In genomic region chr10:4250497-4250887, GRCh38 we compare ENCODE assay signal across 13 cellular contexts.
DNase-seq lines count a peak whose midpoint lies in the region; ATAC-seq and TF ChIP-seq lines count a peak whose summit lies in the region.
"Had no signal": no experiment of that assay in that cellular context is flagged by ENCODE, and none has a peak within 500 bp of the region (broad histone marks: within the 10 kb centered on the region; RNA-seq: fewer than 3 reads in every experiment).

No MANE protein-coding gene starts in this region.

- H3K4me3 ChIP-seq in RWPE2 (ENCODE audit: severe bottlenecking) (no peak overlapping the region), upper lobe of right lung (no peak overlapping the region), mesenchymal stem cell (ENCODE audit: insufficient read depth in 1 of 2, low read depth in 1 of 2, low read length in 2 of 2) (no peak overlapping the region)
- H3K4me3 ChIP-seq: esophagus squamous epithelium, K562 had no signal

- H3K4me1 ChIP-seq in RWPE2 (ENCODE audit: insufficient read depth, poor library complexity, severe bottlenecking) (peaks cover 31% of the 10 kb centered on the region), upper lobe of right lung (no peaks in the 10 kb centered on the region), mesenchymal stem cell (ENCODE audit: control insufficient read depth, insufficient read depth, low read depth, low read length) (no peaks in the 10 kb centered on the region)

- DNase-seq in RWPE2 (ENCODE audit: low spot score) (no peak), upper lobe of right lung (no peak), HuH-7.5 (ENCODE audit: low spot score) (no peak), mesenchymal stem cell (no peak)
- no peak for DNase-seq in stimulated activated naive B cell treated with anti-CD40 and anti-IgM and Interleukin-4, amounts not matched to agents 10 μg/mL and 1 μg/mL and 100 μg/mL, for 72 hours
- DNase-seq: esophagus squamous epithelium; stimulated activated CD4-positive, alpha-beta T cell treated with anti-CD3 and anti-CD28 coated beads, Interleukin-2, amount 100 ng/mL, for 24 hours; stimulated activated naive CD4-positive, alpha-beta T cell had no signal

- H2BK15ac ChIP-seq in mesenchymal stem cell (ENCODE audit: low read depth, poor library complexity, severe bottlenecking): no peak overlapping the region

- no peak overlapping the region for H4K91ac ChIP-seq in mesenchymal stem cell (ENCODE audit: low read length)

- H2BK120ac ChIP-seq in mesenchymal stem cell (ENCODE audit: low read depth, low read length): no peak overlapping the region

- H3K4me2 ChIP-seq in mesenchymal stem cell (ENCODE audit: low read length, poor library complexity, severe bottlenecking): no peak overlapping the region

- WGBS in mesenchymal stem cell: 80% methylated on average over 1 of the region's 2 CpGs

- no peak overlapping the region for H3K23ac ChIP-seq in mesenchymal stem cell (ENCODE audit: low read length in 2 of 2)

- ATAC-seq in GM18508 (IDR thresholded peaks at IDR 0.05; ENCODE audit: insufficient read depth, unreplicated experiment) (peak; percentile 50), GM21423 (IDR thresholded peaks at IDR 0.05; ENCODE audit: unreplicated experiment) (peak; percentile 97), HG03060 (IDR thresholded peaks at IDR 0.05; ENCODE audit: low read depth, unreplicated experiment) (peak; percentile 91), RWPE2 (ENCODE audit: low read depth) (no peak), upper lobe of right lung (no peak)
- ATAC-seq in stimulated activated naive B cell treated with anti-CD40 and anti-IgM and Interleukin-4, amounts not matched to agents 10 μg/mL and 1 μg/mL and 100 μg/mL, for 72 hours (replicated peaks): no peak
- ATAC-seq: K562 had no signal

- peaks cover 14% of the 10 kb centered on the region in 2 donors for H3K4me1 Mint-ChIP-seq in stimulated activated naive B cell treated with anti-CD40 and anti-IgM and Interleukin-4, amounts not matched to agents 10 μg/mL and 1 μg/mL and 100 μg/mL, for 72 hours

- H3K9me3 Mint-ChIP-seq in stimulated activated naive B cell treated with anti-CD40 and anti-IgM and Interleukin-4, amounts not matched to agents 10 μg/mL and 1 μg/mL and 100 μg/mL, for 72 hours: peaks cover 1 to 4% of the 10 kb centered on the region in 2 donors

- peaks cover 0 to 9% of the 10 kb centered on the region in 2 donors for H3K27me3 Mint-ChIP-seq in stimulated activated naive B cell treated with anti-CD40 and anti-IgM and Interleukin-4, amounts not matched to agents 10 μg/mL and 1 μg/mL and 100 μg/mL, for 72 hours
- H3K27me3 Mint-ChIP-seq: activated naive CD8-positive, alpha-beta T cell had no signal

- TF ChIP-seq CTCF in RWPE2 (IDR thresholded peaks at IDR 0.05; ENCODE audit: poor library complexity, severe bottlenecking): no peak
- no peak for TF ChIP-seq CTCF in upper lobe of right lung (IDR thresholded peaks at IDR 0.05)

- intact Hi-C loops in upper lobe of right lung (cut with DNase I): no loop called here

- no peak overlapping the region for H3K14ac ChIP-seq in mesenchymal stem cell (ENCODE audit: low read length in 2 of 2)

- H3K36me3 Mint-ChIP-seq in stimulated activated naive B cell treated with anti-CD40 and anti-IgM and Interleukin-4, amounts not matched to agents 10 μg/mL and 1 μg/mL and 100 μg/mL, for 72 hours: no peaks in the 10 kb centered on the region
- H3K36me3 Mint-ChIP-seq: activated naive CD8-positive, alpha-beta T cell had no signal

- H2BK5ac ChIP-seq in mesenchymal stem cell (ENCODE audit: low read depth, low read length, poor library complexity, severe bottlenecking): no peak overlapping the region

- H3K36me3 ChIP-seq in RWPE2 (ENCODE audit: low read depth) (no peaks in the 10 kb centered on the region), upper lobe of right lung (no peaks in the 10 kb centered on the region), mesenchymal stem cell (ENCODE audit: control insufficient read depth in 1 of 2, insufficient read depth in 2 of 2, low read depth in 1 of 2, low read length in 2 of 2) (no peaks in the 10 kb centered on the region)
- H3K36me3 ChIP-seq: esophagus squamous epithelium had no signal

- H3K27ac Mint-ChIP-seq in stimulated activated naive B cell treated with anti-CD40 and anti-IgM and Interleukin-4, amounts not matched to agents 10 μg/mL and 1 μg/mL and 100 μg/mL, for 72 hours: no peak overlapping the region
- H3K27ac Mint-ChIP-seq: activated naive CD8-positive, alpha-beta T cell had no signal

- no peak overlapping the region for H3K4me3 Mint-ChIP-seq in stimulated activated naive B cell treated with anti-CD40 and anti-IgM and Interleukin-4, amounts not matched to agents 10 μg/mL and 1 μg/mL and 100 μg/mL, for 72 hours
- H3K4me3 Mint-ChIP-seq: activated naive CD8-positive, alpha-beta T cell had no signal

- no peaks in the 10 kb centered on the region for H3K79me1 ChIP-seq in mesenchymal stem cell (replicated peaks; ENCODE audit: low read length, poor library complexity, severe bottlenecking)

- H3K27ac ChIP-seq in RWPE2 (ENCODE audit: poor library complexity, severe bottlenecking) (peak overlapping the region; percentile 84), upper lobe of right lung (no peak overlapping the region), mesenchymal stem cell (ENCODE audit: low read length, poor library complexity, severe bottlenecking) (no peak overlapping the region)
- H3K27ac ChIP-seq: esophagus squamous epithelium had no signal

- no peak overlapping the region for H2AK5ac ChIP-seq in mesenchymal stem cell (ENCODE audit: low read length, severe bottlenecking)

- no peak overlapping the region for H3K9ac ChIP-seq in mesenchymal stem cell (ENCODE audit: low read length)

- no peak overlapping the region for H2AFZ ChIP-seq in mesenchymal stem cell (ENCODE audit: low read depth, low read length)

- H3K27me3 ChIP-seq in RWPE2 (ENCODE audit: insufficient read depth, poor library complexity, severe bottlenecking): no peaks in the 10 kb centered on the region
- H3K27me3 ChIP-seq in upper lobe of right lung: no peaks in the 10 kb centered on the region
- no peaks in the 10 kb centered on the region for H3K27me3 ChIP-seq in mesenchymal stem cell (ENCODE audit: control insufficient read depth in 1 of 2, insufficient read depth in 1 of 2, low read length in 2 of 2)
- H3K27me3 ChIP-seq: esophagus squamous epithelium had no signal

- no peak overlapping the region for H3K18ac ChIP-seq in mesenchymal stem cell (ENCODE audit: low read depth in 1 of 2, low read length in 2 of 2)

- H2BK12ac ChIP-seq in mesenchymal stem cell (ENCODE audit: low read length in 2 of 2): no peak overlapping the region

- H3K9me3 ChIP-seq in RWPE2 (ENCODE audit: severe bottlenecking) (no peaks in the 10 kb centered on the region), upper lobe of right lung (no peaks in the 10 kb centered on the region), mesenchymal stem cell (ENCODE audit: control insufficient read depth, low read length) (no peaks in the 10 kb centered on the region)
- H3K9me3 ChIP-seq: esophagus squamous epithelium had no signal

- no peak overlapping the region for H3K4ac ChIP-seq in mesenchymal stem cell (ENCODE audit: low read depth in 1 of 2, low read length in 2 of 2)

- no peak overlapping the region for H4K8ac ChIP-seq in mesenchymal stem cell (ENCODE audit: low read length)

Comparison
In these comparisons a context has a peak if more than half of its experiments do, and no peak if none do; other contexts are left out.
1. ATAC-seq: peak in GM18508 (single experiment), GM21423 (single experiment) and HG03060 (single experiment); none in RWPE2 (single experiment), upper lobe of right lung (single experiment) and stimulated activated naive B cell treated with anti-CD40 and anti-IgM and Interleukin-4, amounts not matched to agents 10 μg/mL and 1 μg/mL and 100 μg/mL, for 72 hours (0 of 2).